In the genomic region with DNA sequence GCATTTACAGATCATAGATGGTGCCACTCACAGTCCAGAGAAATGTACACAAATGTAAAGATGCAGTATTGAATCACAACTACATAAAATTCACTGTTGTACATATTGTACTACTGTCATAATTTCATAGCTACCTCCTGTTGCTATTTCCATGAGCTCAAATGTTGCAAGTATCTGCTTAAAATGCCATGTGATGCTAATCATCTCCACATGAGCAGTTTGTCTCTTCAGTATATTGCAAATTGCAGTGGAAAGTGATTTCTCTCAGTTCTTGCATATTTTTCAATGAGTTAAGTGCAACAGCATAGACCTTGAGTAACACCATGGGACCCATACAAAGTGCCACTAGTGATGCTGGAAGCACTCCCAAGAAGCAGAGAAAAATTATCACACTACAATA, we compare ENCODE assay signal across 20 cellular contexts. TPM values are rescaled to one million over a fixed set of nuclear protein-coding genes. Genes with fewer than 3 reads are reported as not detected.
DNase-seq lines count a peak whose midpoint lies in the region; ATAC-seq, FAIRE-seq and TF ChIP-seq lines count a peak whose summit lies in the region.
"Had no signal": no experiment of that assay in that cellular context is flagged by ENCODE, and none has a peak within 500 bp of the region (broad histone marks: within the 10 kb centered on the region; RNA-seq: fewer than 3 reads in every experiment).

No MANE protein-coding gene starts in this region.

- POLR2A ChIA-PET in H1 (lab: Charles Lee; ENCODE audit: partially characterized antibody): no interaction called here

- H3K4ac ChIP-seq in H1 (replicated peaks; ENCODE audit: insufficient read length, low read depth, low read length): no peak overlapping the region

- no peak overlapping the region for H3K4me2 ChIP-seq in H1 (ENCODE audit: insufficient read depth in 1 of 2, low read depth in 2 of 2, low read length in 2 of 2)
- H3K4me2 ChIP-seq: BLaER1 had no signal

- H2BK12ac ChIP-seq in H1 (ENCODE audit: low read depth, low read length): no peak overlapping the region

- H4K8ac ChIP-seq in H1 (ENCODE audit: extremely low read depth, insufficient read depth, low read length): no peak overlapping the region

- H3K27ac ChIP-seq in SK-N-MC (peak overlapping the region; percentile 12; the same call in 1 of the 2 replicates), H1 (ENCODE audit: low read depth, low read length) (no peak overlapping the region), SJCRH30 (no peak overlapping the region)
- H3K27ac ChIP-seq: BLaER1, C4-2B had no signal

- no peak overlapping the region for H3K23ac ChIP-seq in H1 (ENCODE audit: insufficient read length)

- H3K36me3 ChIP-seq in SK-N-MC (ENCODE audit: insufficient read depth, low read length): no peaks in the 10 kb centered on the region
- no peaks in the 10 kb centered on the region for H3K36me3 ChIP-seq in H1 (ENCODE audit: control insufficient read depth in 2 of 4, insufficient read depth in 4 of 4, low read length in 3 of 4)
- H3K36me3 ChIP-seq in SJCRH30: no peaks in the 10 kb centered on the region
- H3K36me3 ChIP-seq: BLaER1 had no signal

- no peak for TF ChIP-seq CTCF in H1 (IDR thresholded peaks at IDR 0.05; ENCODE audit: control extremely low read depth in 1 of 3, insufficient read depth in 1 of 3, low read depth in 1 of 3, low read length in 3 of 3)
- no peak for TF ChIP-seq CTCF in GM20000 (IDR thresholded peaks at IDR 0.05; ENCODE audit: extremely low read depth, missing control alignments)

- H4K91ac ChIP-seq in H1 (replicated peaks; ENCODE audit: insufficient read length, low read length): no peak overlapping the region

- H3K79me2 ChIP-seq in H1 (ENCODE audit: control insufficient read depth in 1 of 2, insufficient read depth in 2 of 2, low read length in 2 of 2): no peaks in the 10 kb centered on the region

- H3K4me1 ChIP-seq in H1 (replicated peaks in 1 of 4; ENCODE audit: control insufficient read depth in 3 of 4, insufficient read depth in 4 of 4, low read length in 3 of 4): peaks cover 2 to 9% (median 5%) of the 10 kb centered on the region in 4 experiments; a peak in 3 of 7 replicates
- H3K4me1 ChIP-seq in SJCRH30: peaks cover 8% of the 10 kb centered on the region
- H3K4me1 ChIP-seq: BLaER1, Caco-2 had no signal

- H3K9ac ChIP-seq in SK-N-MC (ENCODE audit: insufficient read length): no peak overlapping the region
- no peak overlapping the region for H3K9ac ChIP-seq in H1 (replicated peaks in 1 of 4; ENCODE audit: extremely low read depth in 1 of 4, low read depth in 3 of 4, low read length in 3 of 4)
- H3K9ac ChIP-seq: BLaER1 had no signal

- H2AFZ ChIP-seq in H1 (ENCODE audit: low read length): no peak overlapping the region

- H4K20me1 ChIP-seq in H1 (replicated peaks in 1 of 2; ENCODE audit: control insufficient read depth in 1 of 2, insufficient read depth in 2 of 2, low read length in 2 of 2): no peaks in the 10 kb centered on the region
- H4K20me1 ChIP-seq: BLaER1 had no signal

- H2BK15ac ChIP-seq in H1 (ENCODE audit: low read length): no peak overlapping the region

- no peak for TF ChIP-seq EP300 in H1 (IDR thresholded peaks at IDR 0.05; ENCODE audit: borderline replicate concordance in 1 of 2, low read depth in 2 of 2, low read length in 2 of 2)

- H3K23me2 ChIP-seq in H1 (ENCODE audit: low read depth, low read length): no peaks in the 10 kb centered on the region

- no peak overlapping the region for H2BK5ac ChIP-seq in H1 (ENCODE audit: low read depth, low read length)

- TF ChIP-seq POLR2A in H1 (IDR thresholded peaks at IDR 0.05; ENCODE audit: control extremely low read depth in 1 of 2, low read depth in 2 of 2, low read length in 2 of 2): no peak

- no peak overlapping the region for H3K56ac ChIP-seq in H1 (replicated peaks; ENCODE audit: insufficient read length, low read depth, low read length)

- H3K79me1 ChIP-seq in H1 (ENCODE audit: low read depth, low read length): no peaks in the 10 kb centered on the region

- no peaks in the 10 kb centered on the region for H3K27me3 ChIP-seq in H1 (replicated peaks in 1 of 4; ENCODE audit: control insufficient read depth in 3 of 4, extremely low read depth in 1 of 4, insufficient read depth in 3 of 4, low read length in 3 of 4)
- H3K27me3 ChIP-seq in SJCRH30: no peaks in the 10 kb centered on the region
- H3K27me3 ChIP-seq: BLaER1 had no signal

- no peak for ATAC-seq in HG03571 (IDR thresholded peaks at IDR 0.05; ENCODE audit: unreplicated experiment)
- ATAC-seq: CD8-positive, alpha-beta T cell; HCT116 had no signal

- no peak overlapping the region for H2AK5ac ChIP-seq in H1 (ENCODE audit: low read depth, low read length)

- H3K9me3 ChIP-seq in SK-N-MC (ENCODE audit: low read depth, low read length) (no peaks in the 10 kb centered on the region), H1 (ENCODE audit: insufficient read depth in 2 of 2, low read depth in 1 of 2, low read length in 1 of 2) (no peaks in the 10 kb centered on the region), SJCRH30 (replicated peaks) (peaks cover 3% of the 10 kb centered on the region; the same call in 1 of the 2 replicates)
- H3K9me3 ChIP-seq: Caco-2 had no signal

- CTCF ChIA-PET in H1 (lab: Charles Lee; ENCODE audit: partially characterized antibody): interaction anchor here (1.9 kb wide), 1 partner anchor 22 kb away, joined by 5 read pairs; no protein-coding TSS in a partner anchor

- no peak overlapping the region for H2BK20ac ChIP-seq in H1 (ENCODE audit: low read length)

- no peak overlapping the region for H4K5ac ChIP-seq in H1 (ENCODE audit: insufficient read length, low read depth, low read length)

- no peak for TF ChIP-seq RAD21 in H1 (IDR thresholded peaks at IDR 0.05 in 1 of 2, conservative IDR thresholded peaks at IDR 0.05 in 1 of 2; ENCODE audit: low read depth in 2 of 2, low read length in 2 of 2)

- no peak overlapping the region for H3K14ac ChIP-seq in H1 (ENCODE audit: insufficient read length)

- no peak for DNase-seq in SK-N-MC (ENCODE audit: low read depth, low spot score)
- DNase-seq in H1 (ENCODE audit: low read depth in 1 of 2, low spot score in 2 of 2): no peak
- peak; percentile 75 for DNase-seq in fibroblast of peridontal ligament (ENCODE audit: extremely low read depth)
- no peak for DNase-seq in SJCRH30
- DNase-seq in GM20000 (ENCODE audit: low spot score): no peak
- DNase-seq: Caco-2; CD4-positive, CD25-positive, alpha-beta regulatory T cell; CD8-positive, alpha-beta T cell; DMS153; DMS79; EL; GDM1; GOT3; H9 had no signal

- no peak overlapping the region for H2BK120ac ChIP-seq in H1 (replicated peaks; ENCODE audit: low read depth, low read length)

- peak; percentile 7 for FAIRE-seq in H1 (lab: Jason Lieb, UNC)
- FAIRE-seq: GM12891, GM18507 had no signal

- H3K4me3 ChIP-seq in SK-N-MC (no peak overlapping the region), H1 (ENCODE audit: extremely low read depth in 1 of 4, insufficient read depth in 2 of 4, low read depth in 3 of 4, low read length in 4 of 4) (no peak overlapping the region), SJCRH30 (no peak overlapping the region)
- H3K4me3 ChIP-seq: BLaER1 had no signal

- no peak overlapping the region for H3K18ac ChIP-seq in H1 (ENCODE audit: extremely low read depth, low read length)

TF ChIP-seq in H1, 55 proteins besides CTCF, POLR2A, EP300 and RAD21 (continues in another document):
- TF ChIP-seq SUZ12 (IDR thresholded peaks at IDR 0.05; ENCODE audit: low read length): no peak
- TF ChIP-seq, protein P1, sequence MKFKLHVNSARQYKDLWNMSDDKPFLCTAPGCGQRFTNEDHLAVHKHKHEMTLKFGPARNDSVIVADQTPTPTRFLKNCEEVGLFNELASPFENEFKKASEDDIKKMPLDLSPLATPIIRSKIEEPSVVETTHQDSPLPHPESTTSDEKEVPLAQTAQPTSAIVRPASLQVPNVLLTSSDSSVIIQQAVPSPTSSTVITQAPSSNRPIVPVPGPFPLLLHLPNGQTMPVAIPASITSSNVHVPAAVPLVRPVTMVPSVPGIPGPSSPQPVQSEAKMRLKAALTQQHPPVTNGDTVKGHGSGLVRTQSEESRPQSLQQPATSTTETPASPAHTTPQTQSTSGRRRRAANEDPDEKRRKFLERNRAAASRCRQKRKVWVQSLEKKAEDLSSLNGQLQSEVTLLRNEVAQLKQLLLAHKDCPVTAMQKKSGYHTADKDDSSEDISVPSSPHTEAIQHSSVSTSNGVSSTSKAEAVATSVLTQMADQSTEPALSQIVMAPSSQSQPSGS (IDR thresholded peaks at IDR 0.05; ENCODE audit: low read length): no peak
- no peak for TF ChIP-seq CTBP2 (IDR thresholded peaks at IDR 0.05; ENCODE audit: borderline replicate concordance, insufficient read depth, insufficient read length, low read length)
- no peak for TF ChIP-seq MAFK (IDR thresholded peaks at IDR 0.05; ENCODE audit: low read depth, low read length)
- TF ChIP-seq JUND (IDR thresholded peaks at IDR 0.05; ENCODE audit: low read length): no peak
- TF ChIP-seq ATF3 (IDR thresholded peaks at IDR 0.05; ENCODE audit: insufficient read depth, low read depth, low read length): no peak
- no peak for TF ChIP-seq HDAC6 (IDR thresholded peaks at IDR 0.05; ENCODE audit: low read depth, low read length)

RNA-seq across cellular contexts. Expression of gene MAIP1, which starts 51.9 kb away (rescaled TPM):
- total RNA-seq in H1 (2021; fragmentation: NEBNext Ultra II Directional; extraction: Animal tissue kit (Norgen Biotek cat#: 25700)): 28.5 and 32.0 TPM in 2 replicates
- polyA plus RNA-seq in H1 (2011; rRNA removed): 20.3 and 23.2 TPM in 2 replicates
- polyA plus RNA-seq in H1 (2011; cell fraction: cytosol; rRNA removed): 21.3 TPM
- polyA plus RNA-seq in H1 (2011; cell fraction: nucleus; rRNA removed): 15.2 TPM
- 21.4 to 23.2 TPM (median 22.5 TPM) in 4 replicates for polyA plus RNA-seq in H1 (2012, experiment 1 of 2)
- polyA plus RNA-seq in H1 (2012, experiment 2 of 2): 15.9 TPM
- polyA plus RNA-seq in H1 (2013, experiment 1 of 2): 13.2 TPM
- polyA plus RNA-seq in H1 (2013, experiment 2 of 2): 12.4 TPM
- polyA minus RNA-seq in H1 (2011; rRNA and poly(A)+ RNA removed): 12.3 and 22.2 TPM in 2 replicates
- polyA minus RNA-seq in H1 (2011; cell fraction: cytosol; rRNA and poly(A)+ RNA removed): 28.5 TPM
- polyA minus RNA-seq in H1 (2011; cell fraction: nucleus; rRNA and poly(A)+ RNA removed): 38.9 TPM
- total RNA-seq in SJCRH30 (2014; rRNA removed; shearing (Covaris generic)): 26.9 and 31.1 TPM in 2 replicates

RNA-seq across cellular contexts. Expression of gene TYW5, which starts 52.0 kb away (rescaled TPM):
- total RNA-seq in H1 (2021; fragmentation: NEBNext Ultra II Directional; extraction: Animal tissue kit (Norgen Biotek cat#: 25700)): 11.3 and 12.5 TPM in 2 replicates
- polyA plus RNA-seq in H1 (2011; rRNA removed): 3.3 and 5.4 TPM in 2 replicates
- 8.5 TPM for polyA plus RNA-seq in H1 (2011; cell fraction: cytosol; rRNA removed)
- 5.8 TPM for polyA plus RNA-seq in H1 (2011; cell fraction: nucleus; rRNA removed)
- polyA plus RNA-seq in H1 (2012, experiment 1 of 2): 6.9 to 12.3 TPM (median 7.8 TPM) in 4 replicates
- polyA plus RNA-seq in H1 (2012, experiment 2 of 2): 0.92 TPM
- 8.7 TPM for polyA plus RNA-seq in H1 (2013, experiment 1 of 2)
- polyA plus RNA-seq in H1 (2013, experiment 2 of 2): 7.3 TPM
- polyA minus RNA-seq in H1 (2011; rRNA and poly(A)+ RNA removed): 7.2 and 8.3 TPM in 2 replicates
- 5.1 TPM for polyA minus RNA-seq in H1 (2011; cell fraction: cytosol; rRNA and poly(A)+ RNA removed)
- polyA minus RNA-seq in H1 (2011; cell fraction: nucleus; rRNA and poly(A)+ RNA removed): 19.9 TPM
- 9.8 and 11.8 TPM in 2 replicates for total RNA-seq in SJCRH30 (2014; rRNA removed; shearing (Covaris generic))
